In the genomic region with DNA sequence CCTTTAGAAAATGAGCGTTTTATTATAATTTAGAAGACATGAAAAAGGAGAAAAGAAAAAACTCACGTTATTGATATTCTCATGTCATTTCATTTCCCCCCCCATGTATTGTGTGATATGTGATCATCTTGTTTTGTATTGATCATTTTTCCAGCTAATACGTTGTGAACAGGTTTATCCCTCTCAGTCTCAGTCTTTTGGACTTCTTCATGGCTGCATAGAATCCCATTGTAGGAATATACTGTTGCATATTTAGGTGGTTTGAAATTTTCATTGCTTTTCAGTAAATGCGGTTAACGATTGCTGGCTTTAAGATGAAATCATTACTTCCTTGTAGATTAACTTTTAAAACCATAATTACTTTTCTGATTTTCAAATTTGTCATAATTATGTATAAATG, we compare ENCODE assay signal across 10 cellular contexts. TPM values are rescaled to one million over a fixed set of nuclear protein-coding genes. Genes with fewer than 3 reads are reported as not detected.
DNase-seq lines count a peak whose midpoint lies in the region; ATAC-seq and TF ChIP-seq lines count a peak whose summit lies in the region.
"Had no signal": no experiment of that assay in that cellular context is flagged by ENCODE, and none has a peak within 500 bp of the region (broad histone marks: within the 10 kb centered on the region; RNA-seq: fewer than 3 reads in every experiment).

No MANE protein-coding gene starts in this region.

- no peak for ATAC-seq in heart right ventricle
- ATAC-seq in left cardiac atrium, result no peak
- no peak for ATAC-seq in aorta (ENCODE audit: low FRiP score)
- no peak for ATAC-seq in HG02885 (IDR thresholded peaks at IDR 0.05; ENCODE audit: poor library complexity, unreplicated experiment)

- WGBS in heart right ventricle, 2 donors, result 9 to 14% methylated on average over 5 of the region's 5 CpGs
- WGBS in aorta, 2 donors, result 10 to 13% methylated on average over 5 of the region's 5 CpGs

- no peaks in the 10 kb centered on the region for H3K27me3 ChIP-seq in heart right ventricle
- no peaks in the 10 kb centered on the region for H3K27me3 ChIP-seq in aorta (ENCODE audit: control insufficient read depth in 1 of 2, insufficient read depth in 2 of 2, low read length in 1 of 2)

- H3K36me3 ChIP-seq in heart right ventricle, result peaks cover 0 to 35% (median 21%) of the 10 kb centered on the region in 9 donors
- H3K36me3 ChIP-seq in aorta (ENCODE audit: control insufficient read depth in 1 of 2, insufficient read depth in 2 of 2, low read length in 1 of 2), result no peaks in the 10 kb centered on the region

- TF ChIP-seq CTCF in heart right ventricle (IDR thresholded peaks at IDR 0.05) (no peak), brain (conservative IDR thresholded peaks at IDR 0.05) (no peak), mesothelial cell of epicardium (IDR thresholded peaks at IDR 0.05; ENCODE audit: unreplicated experiment) (no peak)

- H3K27me3 Mint-ChIP-seq in brain, result peaks cover 32% of the 10 kb centered on the region
- no peaks in the 10 kb centered on the region for H3K27me3 Mint-ChIP-seq in mesothelial cell of epicardium (ENCODE audit: low read depth)

- H3K36me3 Mint-ChIP-seq in brain, result peaks cover 53% of the 10 kb centered on the region
- H3K36me3 Mint-ChIP-seq in mesothelial cell of epicardium, result peaks cover 13% of the 10 kb centered on the region

- H3K4me3 Mint-ChIP-seq in brain (peak overlapping the region; percentile 93 to 99 (median 96)), mesothelial cell of epicardium (peak overlapping the region; percentile 89)

- H3K27ac Mint-ChIP-seq in brain (peak overlapping the region; percentile 99 to 100 (median 100)), mesothelial cell of epicardium (peak overlapping the region; percentile 100)

- intact Hi-C loops in heart right ventricle (cut with DNase I), result loop anchor here in 3 of 10 donors (5.0 kb wide), 2 partner anchors 43 to 67 kb away; a partner anchor contains a TSS
- intact Hi-C loops in left cardiac atrium (cut with DNase I), result loop anchor here in 1 of 2 donors (5.0 to 10.0 kb wide), 2 partner anchors 50 to 67 kb away; a partner anchor contains a TSS
- intact Hi-C loops in aorta (cut with DNase I), result no loop called here

- peak overlapping the region in 5 of 10 donors; percentile 5 to 100 (median 98) for H3K27ac ChIP-seq in heart right ventricle
- H3K27ac ChIP-seq in aorta (ENCODE audit: low read depth in 1 of 2, low read length in 2 of 2), result no peak overlapping the region

- H3K9me3 Mint-ChIP-seq in brain (peaks cover 0 to 4% (median 3%) of the 10 kb centered on the region in 5 experiments), mesothelial cell of epicardium (no peaks in the 10 kb centered on the region)

- DNase-seq in heart right ventricle, result no peak
- DNase-seq in left cardiac atrium, result no peak
- no peak for DNase-seq in mesothelial cell of epicardium (ENCODE audit: low spot score in 2 of 2, unreplicated experiment in 2 of 2)
- DNase-seq in aorta, result no peak
- DNase-seq in NCI-H2196 (lab: John Stamatoyannopoulos, UW; ENCODE audit: unreplicated experiment), result no peak
- DNase-seq in NCI-H1436 treated with DMSO at 0.1 percent for 48 hours (lab: John Stamatoyannopoulos, UW), result no peak
- DNase-seq: activated CD4-positive, alpha-beta T cell treated with anti-CD3 and anti-CD28 coated beads, Interleukin-2, amount 50 U/mL, for 48 hours; small intestine had no signal

- H3K9me3 ChIP-seq in heart right ventricle (no peaks in the 10 kb centered on the region), aorta (ENCODE audit: control insufficient read depth, low read length) (no peaks in the 10 kb centered on the region)

- peaks cover 0 to 51% (median 41%) of the 10 kb centered on the region in 9 donors for H3K4me1 ChIP-seq in heart right ventricle
- no peaks in the 10 kb centered on the region for H3K4me1 ChIP-seq in aorta (ENCODE audit: control insufficient read depth in 1 of 2, insufficient read depth in 2 of 2, low read length in 2 of 2)

- H3K4me3 ChIP-seq in heart right ventricle, result peak overlapping the region; percentile 73 to 85 (median 78)
- H3K4me3 ChIP-seq in aorta (ENCODE audit: low read length in 2 of 2), result peak overlapping the region; percentile 97 to 100

- H3K4me1 Mint-ChIP-seq in brain (peaks cover 65% of the 10 kb centered on the region), mesothelial cell of epicardium (peaks cover 39% of the 10 kb centered on the region)

RNA-seq across cellular contexts. Expression of a gene that starts 1.6 kb away (rescaled TPM):
- 100 to 1,000 TPM; 137 to 176 (median 156) TPM for total RNA-seq in heart right ventricle
- 100 to 1,000 TPM in 1 of 2 donors, 10 to 100 TPM in 1; 53.6 to 235 TPM for polyA plus RNA-seq in heart right ventricle
- total RNA-seq in left cardiac atrium, result 100 to 1,000 TPM; 152 to 189 TPM
- 127 TPM for polyA plus RNA-seq in brain (ENCODE audit: insufficient read depth, low read depth, low replicate concordance)
- total RNA-seq in mesothelial cell of epicardium, result 427 to 437 TPM (median 428 TPM) in 3 replicates
- total RNA-seq in aorta, result 100 to 1,000 TPM; 322 to 350 TPM
- polyA plus RNA-seq in aorta, result 100 to 1,000 TPM in 1 of 2 donors, 10 to 100 TPM in 1; 57.8 to 285 TPM

RNA-seq across cellular contexts. Expression of a gene that starts 2.5 kb away (rescaled TPM):
- 10 to 100 TPM; 30.7 to 52.6 (median 46.3) TPM for total RNA-seq in heart right ventricle
- 10 to 100 TPM; 11.3 to 26.0 TPM for polyA plus RNA-seq in heart right ventricle
- 10 to 100 TPM; 30.6 to 48.8 TPM for total RNA-seq in left cardiac atrium
- 43.0 TPM for polyA plus RNA-seq in brain (ENCODE audit: insufficient read depth, low read depth, low replicate concordance)
- total RNA-seq in mesothelial cell of epicardium, result 85.1 to 88.4 TPM (median 85.3 TPM) in 3 replicates
- total RNA-seq in aorta, result 10 to 100 TPM; 53.7 to 60.6 TPM
- polyA plus RNA-seq in aorta, result 10 to 100 TPM; 13.6 to 28.8 TPM

RNA-seq across cellular contexts. Expression of a gene that starts 44.0 kb away (rescaled TPM):
- total RNA-seq in heart right ventricle (1 to 10 TPM; 3.3 to 6.9 (median 5.5) TPM), left cardiac atrium (1 to 10 TPM; 4.9 to 5.7 TPM), mesothelial cell of epicardium (16.4 to 21.8 TPM (median 20.0 TPM) in 3 replicates), aorta (10 to 100 TPM in 1 of 2 donors, 1 to 10 TPM in 1; 8.5 to 10.9 TPM)
- polyA plus RNA-seq in heart right ventricle (10 to 100 TPM; 13.2 to 17.9 TPM), brain (ENCODE audit: insufficient read depth, low read depth, low replicate concordance) (17.6 TPM), aorta (10 to 100 TPM in 1 of 2 donors, 1 to 10 TPM in 1; 2.5 to 12.4 TPM)

RNA-seq across cellular contexts. Expression of a gene that starts 52.9 kb away (rescaled TPM):
- total RNA-seq in heart right ventricle (10 to 100 TPM in 1 of 10 donors, 1 to 10 TPM in 9; 4.5 to 10.1 (median 6.9) TPM), left cardiac atrium (1 to 10 TPM; 5.4 to 5.5 TPM), mesothelial cell of epicardium (2.6 to 3.1 TPM (median 2.8 TPM) in 3 replicates), aorta (1 to 10 TPM; 1.2 to 2.7 TPM)
- polyA plus RNA-seq in heart right ventricle (1 to 10 TPM; 2.2 to 4.2 TPM), brain (ENCODE audit: insufficient read depth, low read depth, low replicate concordance) (0.85 TPM), aorta (1 to 10 TPM in 1 of 2 donors, under 1 TPM in 1; 0.56 to 3.0 TPM)
